In genomic region chr1:227764019-227764391, GRCh38 we compare ENCODE assay signal across 1 cellular context.
TF ChIP-seq lines count a peak whose summit lies in the region.

No MANE protein-coding gene starts in this region.

TF ChIP-seq in WTC11, 78 proteins besides CTCF, POLR2A, EP300 and RAD21 (continued from another document):
- no peak for TF ChIP-seq ESRRA (CRISPR knock-in tag; IDR thresholded peaks at IDR 0.05; ENCODE audit: borderline replicate concordance)
- TF ChIP-seq SMAD3 (CRISPR knock-in tag; IDR thresholded peaks at IDR 0.05; ENCODE audit: borderline replicate concordance), result no peak
- no peak for TF ChIP-seq ETV6 (CRISPR knock-in tag; IDR thresholded peaks at IDR 0.05)
- TF ChIP-seq, protein P1, sequence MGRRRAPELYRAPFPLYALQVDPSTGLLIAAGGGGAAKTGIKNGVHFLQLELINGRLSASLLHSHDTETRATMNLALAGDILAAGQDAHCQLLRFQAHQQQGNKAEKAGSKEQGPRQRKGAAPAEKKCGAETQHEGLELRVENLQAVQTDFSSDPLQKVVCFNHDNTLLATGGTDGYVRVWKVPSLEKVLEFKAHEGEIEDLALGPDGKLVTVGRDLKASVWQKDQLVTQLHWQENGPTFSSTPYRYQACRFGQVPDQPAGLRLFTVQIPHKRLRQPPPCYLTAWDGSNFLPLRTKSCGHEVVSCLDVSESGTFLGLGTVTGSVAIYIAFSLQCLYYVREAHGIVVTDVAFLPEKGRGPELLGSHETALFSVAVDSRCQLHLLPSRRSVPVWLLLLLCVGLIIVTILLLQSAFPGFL (CRISPR knock-in tag; IDR thresholded peaks at IDR 0.05; ENCODE audit: borderline replicate concordance), result no peak
- TF ChIP-seq CBFB (CRISPR knock-in tag; IDR thresholded peaks at IDR 0.05; ENCODE audit: low read depth), result no peak
- TF ChIP-seq TEAD4 (CRISPR knock-in tag; IDR thresholded peaks at IDR 0.05), result no peak
